ENCODE assay signal across 1 cellular context in genomic region chr14:76152333-76152681, GRCh38.
A peak's percentile ranks its signal among the peaks of the same experiment; 100 is the strongest.
TF ChIP-seq lines count a peak whose summit lies in the region.

No MANE protein-coding gene starts in this region.

TF ChIP-seq in GM12878, 131 proteins besides CTCF, POLR2A, EP300 and RAD21 (continued from another document):
- TF ChIP-seq EGR1 (IDR thresholded peaks at IDR 0.05; ENCODE audit: borderline replicate concordance in 1 of 2, low read depth in 2 of 2, low read length in 2 of 2), result peak in 1 of 2 experiments; percentile 22; a peak in 1 of 3 replicates
- TF ChIP-seq ZNF207 (IDR thresholded peaks at IDR 0.05; ENCODE audit: borderline replicate concordance), result no peak
- TF ChIP-seq SREBF2 (IDR thresholded peaks at IDR 0.05; ENCODE audit: low read length), result no peak
- no peak for TF ChIP-seq JUND (IDR thresholded peaks at IDR 0.05; ENCODE audit: low read depth, low read length)
- TF ChIP-seq CREB1 (IDR thresholded peaks at IDR 0.05; ENCODE audit: low read depth), result 0 out of 2 replicates have a peak, but pooled peaks have one; percentile 17
- no peak for TF ChIP-seq SREBF1 (IDR thresholded peaks at IDR 0.05; ENCODE audit: low read length)
- TF ChIP-seq IRF5 (IDR thresholded peaks at IDR 0.05; ENCODE audit: borderline replicate concordance), result no peak
- no peak for TF ChIP-seq WRNIP1 (IDR thresholded peaks at IDR 0.05; ENCODE audit: borderline replicate concordance, low read depth, low read length)
- peak; percentile 63 for TF ChIP-seq MXI1 (IDR thresholded peaks at IDR 0.05; ENCODE audit: low read depth, low read length)
- TF ChIP-seq POU2F2 (IDR thresholded peaks at IDR 0.05; ENCODE audit: borderline replicate concordance, low read depth, low read length), result peak; percentile 70; the same call in 1 of the 3 replicates
- no peak for TF ChIP-seq STAT1 (conservative IDR thresholded peaks at IDR 0.05)
